Comparison of ENCODE assay signal across 38 cellular contexts in the genomic region with DNA sequence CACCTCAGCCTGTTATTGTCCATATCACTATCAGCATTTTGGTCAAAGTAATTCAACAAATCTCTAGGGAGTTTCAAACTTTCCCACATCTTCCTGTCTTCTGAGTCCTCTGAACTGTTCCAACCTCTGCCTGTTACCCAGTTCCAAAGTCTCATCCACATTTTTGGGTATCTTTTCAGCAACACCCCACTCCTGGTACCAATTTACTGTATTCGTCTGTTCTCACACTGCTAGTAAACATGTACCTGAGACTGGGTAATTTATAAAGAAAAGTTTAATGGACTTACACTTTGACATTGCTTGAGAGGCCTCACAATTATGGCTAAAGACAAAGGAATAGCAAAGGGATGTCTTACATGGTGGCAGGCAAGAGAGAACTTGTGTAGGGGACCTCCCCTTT.
"Had no signal": no experiment of that assay in that cellular context is flagged by ENCODE, and none has a peak within 500 bp of the region (broad histone marks: within the 10 kb centered on the region; RNA-seq: fewer than 3 reads in every experiment).

No MANE protein-coding gene starts in this region.

- ATAC-seq: activated naive CD4-positive, alpha-beta T cell treated with anti-CD3 and anti-CD28 coated beads, Interleukin-2, amount 50 U/mL, for 72 hours; activated naive CD8-positive, alpha-beta T cell treated with anti-CD3 and anti-CD28 coated beads, Interleukin-2, amount 50 U/mL, for 24 hours; activated T-cell treated with anti-CD3 and anti-CD28 coated beads, Interleukin-2, amount 50 U/mL, for 72 hours; activated T-helper 17 cell treated with anti-CD3 and anti-CD28 coated beads, Interleukin-2, amount 50 U/mL, for 72 hours; body of pancreas had no signal

- H3K4me1 ChIP-seq: adrenal gland, ascending aorta, body of pancreas, breast epithelium had no signal

- H3K27ac ChIP-seq: adrenal gland, ascending aorta, body of pancreas, brain microvascular endothelial cell, breast epithelium, cardiac muscle cell had no signal

- H3K27me3 ChIP-seq: adrenal gland, ascending aorta, body of pancreas, brain microvascular endothelial cell, breast epithelium, cardiac muscle cell had no signal

- DNase-seq: activated effector memory CD4-positive, alpha-beta T cell treated with anti-CD3 and anti-CD28 coated beads, Interleukin-2, amount 50 U/mL, for 16 hours; activated effector memory CD4-positive, alpha-beta T cell treated with Interleukin-2 at 50 U/mL for 16 hours; activated gamma-delta T cell; activated gamma-delta T cell treated with Interleukin-2 at 50 U/mL for 16 hours; activated naive CD4-positive, alpha-beta T cell; activated naive CD4-positive, alpha-beta T cell treated with anti-CD3 and anti-CD28 coated beads for 36 hours; activated naive CD4-positive, alpha-beta T cell treated with anti-CD3 and anti-CD28 coated beads, Interleukin-2, amount 10 ng/mL, durations not matched to agents 7 days and 5 days; activated naive CD4-positive, alpha-beta T cell treated with anti-CD3 and anti-CD28 coated beads, Interleukin-2, amount 50 U/mL, for 16 hours; activated naive CD4-positive, alpha-beta T cell treated with Interleukin-2 at 50 U/mL for 16 hours; activated naive CD8-positive, alpha-beta T cell treated with anti-CD3 and anti-CD28 coated beads for 36 hours; activated naive CD8-positive, alpha-beta T cell treated with anti-CD3 and anti-CD28 coated beads, Interleukin-2, amount 10 ng/mL, durations not matched to agents 7 days and 5 days; activated naive CD8-positive, alpha-beta T cell treated with anti-CD3 and anti-CD28 coated beads, Interleukin-2, amount 50 U/mL, for 24 hours; activated T-cell treated with anti-CD3 and anti-CD28 coated beads, Interleukin-2, amount 50 U/mL, for 1 hour; activated T-cell treated with anti-CD3 and anti-CD28 coated beads, Interleukin-2, amount 50 U/mL, for 24 hours; activated T-cell treated with anti-CD3 and anti-CD28 coated beads, Interleukin-2, amount 50 U/mL, for 48 hours; activated T-cell treated with anti-CD3 and anti-CD28 coated beads, Interleukin-2, amount 50 U/mL, for 72 hours; adrenal gland; amniotic stem cell; amygdala; anterior cingulate cortex; aorta; body of pancreas; brain microvascular endothelial cell; caudate nucleus; central memory CD4-positive, alpha-beta T cell; cerebellar nuclear complex had no signal

- H3K4me3 ChIP-seq: adrenal gland, ascending aorta, body of pancreas, breast epithelium, cardiac muscle cell had no signal

- H3K36me3 Mint-ChIP-seq: activated naive CD4-positive, alpha-beta T cell treated with anti-CD3 and anti-CD28 coated beads, Interleukin-2, amount 10 ng/mL, durations not matched to agents 7 days and 5 days; activated naive CD8-positive, alpha-beta T cell; activated naive CD8-positive, alpha-beta T cell treated with anti-CD3 and anti-CD28 coated beads for 36 hours; activated naive CD8-positive, alpha-beta T cell treated with anti-CD3 and anti-CD28 coated beads, Interleukin-2, amount 10 ng/mL, durations not matched to agents 7 days and 5 days had no signal

- H3K36me3 ChIP-seq: adrenal gland, ascending aorta, brain microvascular endothelial cell, breast epithelium, cardiac muscle cell had no signal

- H3K9me3 ChIP-seq: adrenal gland, body of pancreas had no signal

- H3K27me3 Mint-ChIP-seq: activated naive CD4-positive, alpha-beta T cell treated with anti-CD3 and anti-CD28 coated beads, Interleukin-2, amount 10 ng/mL, durations not matched to agents 7 days and 5 days; activated naive CD4-positive, alpha-beta T cell treated with anti-CD3 and anti-CD28 coated beads, Interleukin-2, amount 50 U/mL, for 24 hours; activated naive CD8-positive, alpha-beta T cell; activated naive CD8-positive, alpha-beta T cell treated with anti-CD3 and anti-CD28 coated beads for 36 hours; activated naive CD8-positive, alpha-beta T cell treated with anti-CD3 and anti-CD28 coated beads, Interleukin-2, amount 10 ng/mL, durations not matched to agents 7 days and 5 days; activated naive CD8-positive, alpha-beta T cell treated with anti-CD3 and anti-CD28 coated beads, Interleukin-2, amount 50 U/mL, for 24 hours; activated T-cell treated with anti-CD3 and anti-CD28 coated beads, Interleukin-2, amount 50 U/mL, for 24 hours; activated T-helper 17 cell treated with anti-CD3 and anti-CD28 coated beads, Interleukin-2, amount 50 U/mL, for 72 hours; brain; central memory CD8-positive, alpha-beta T cell had no signal

- H3K4me3 Mint-ChIP-seq: activated naive CD4-positive, alpha-beta T cell treated with anti-CD3 and anti-CD28 coated beads for 36 hours; activated naive CD4-positive, alpha-beta T cell treated with anti-CD3 and anti-CD28 coated beads, Interleukin-2, amount 10 ng/mL, durations not matched to agents 7 days and 5 days; activated naive CD4-positive, alpha-beta T cell treated with anti-CD3 and anti-CD28 coated beads, Interleukin-2, amount 50 U/mL, for 24 hours; activated naive CD8-positive, alpha-beta T cell; activated naive CD8-positive, alpha-beta T cell treated with anti-CD3 and anti-CD28 coated beads for 36 hours; activated naive CD8-positive, alpha-beta T cell treated with anti-CD3 and anti-CD28 coated beads, Interleukin-2, amount 10 ng/mL, durations not matched to agents 7 days and 5 days; activated naive CD8-positive, alpha-beta T cell treated with anti-CD3 and anti-CD28 coated beads, Interleukin-2, amount 50 U/mL, for 24 hours; activated T-cell treated with anti-CD3 and anti-CD28 coated beads, Interleukin-2, amount 50 U/mL, for 24 hours; activated T-cell treated with anti-CD3 and anti-CD28 coated beads, Interleukin-2, amount 50 U/mL, for 72 hours; activated T-helper 1 cell treated with anti-CD3 and anti-CD28 coated beads, Interleukin-12 subunit alpha, Interleukin-12 subunit beta, Interleukin-2, Interleukin-4 antibody, amounts not matched to agents 30 ng/mL and 10 ng/mL and 1 ng/mL, durations not matched to agents 14 hours and 24 hours and 36 hours; activated T-helper 17 cell treated with anti-CD3 and anti-CD28 coated beads, Interleukin-2, amount 50 U/mL, for 72 hours; brain; central memory CD8-positive, alpha-beta T cell had no signal

- FAIRE-seq: astrocyte, bronchial epithelial cell had no signal

- H3K4me1 Mint-ChIP-seq: activated naive CD4-positive, alpha-beta T cell treated with anti-CD3 and anti-CD28 coated beads, Interleukin-2, amount 10 ng/mL, durations not matched to agents 7 days and 5 days; activated naive CD4-positive, alpha-beta T cell treated with anti-CD3 and anti-CD28 coated beads, Interleukin-2, amount 50 U/mL, for 24 hours; activated naive CD8-positive, alpha-beta T cell treated with anti-CD3 and anti-CD28 coated beads for 36 hours; activated naive CD8-positive, alpha-beta T cell treated with anti-CD3 and anti-CD28 coated beads, Interleukin-2, amount 10 ng/mL, durations not matched to agents 7 days and 5 days; activated naive CD8-positive, alpha-beta T cell treated with anti-CD3 and anti-CD28 coated beads, Interleukin-2, amount 50 U/mL, for 24 hours; activated T-helper 17 cell treated with anti-CD3 and anti-CD28 coated beads, Interleukin-2, amount 50 U/mL, for 72 hours; brain; central memory CD8-positive, alpha-beta T cell had no signal
